In the genomic region with DNA sequence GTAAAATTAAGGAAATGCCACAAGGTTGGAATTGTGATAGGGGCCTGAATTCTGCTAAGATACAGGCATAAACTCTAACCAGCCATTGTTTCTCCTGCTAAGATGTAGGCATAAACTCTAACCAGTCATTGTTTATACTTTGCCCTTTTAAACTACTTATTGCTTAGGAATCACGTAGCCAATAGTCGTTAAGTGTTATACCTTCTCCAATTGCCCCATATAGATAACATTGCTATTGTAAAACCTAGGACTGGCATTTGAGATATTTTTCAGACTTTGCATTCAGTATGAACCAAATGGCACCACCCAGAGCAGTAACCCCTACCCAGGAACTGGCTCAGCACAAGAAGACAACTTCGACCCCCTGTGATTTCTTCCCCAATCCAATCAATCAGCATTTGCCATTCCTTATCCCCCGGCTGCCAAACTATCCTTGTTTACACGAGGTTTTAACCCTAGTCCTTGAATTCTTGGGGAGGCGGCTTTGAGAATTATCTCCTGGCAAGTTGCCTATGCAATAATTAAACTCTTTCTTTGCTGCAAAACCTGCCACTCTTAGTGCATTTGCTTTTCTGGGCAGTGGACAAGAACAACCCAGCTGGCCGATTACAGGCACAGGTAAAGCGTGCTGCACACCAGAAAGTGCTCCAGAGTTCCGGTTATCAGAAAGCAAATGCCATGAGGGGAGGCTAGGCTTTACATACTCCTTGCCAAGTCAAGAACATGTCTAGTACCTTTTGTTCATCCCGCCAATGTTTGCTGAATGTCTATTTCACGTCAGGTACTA, we compare ENCODE assay signal across 21 cellular contexts.
A peak's percentile ranks its signal among the peaks of the same experiment; 100 is the strongest.
DNase-seq lines count a peak whose midpoint lies in the region; ATAC-seq and TF ChIP-seq lines count a peak whose summit lies in the region.
"Had no signal": no experiment of that assay in that cellular context is flagged by ENCODE, and none has a peak within 500 bp of the region (broad histone marks: within the 10 kb centered on the region; RNA-seq: fewer than 3 reads in every experiment).

No MANE protein-coding gene starts in this region.

- POLR2A ChIA-PET in HEK293 (lab: Yijun Ruan, JAX), result no interaction called here

- CTCF ChIA-PET in HEK293 (lab: Yijun Ruan, JAX), result no interaction called here

- H3K4me3 Mint-ChIP-seq in type B pancreatic cell, result no peak overlapping the region
- H3K4me3 Mint-ChIP-seq in activated T-helper 2 cell treated with anti-CD3 and anti-CD28 coated beads, Interferon-gamma antibody, Interleukin-2, Interleukin-4, amounts not matched to agents 10 μg/mL and 5 μg/mL and 100 μg/mL, durations not matched to agents 14 hours and 24 hours and 36 hours (ENCODE audit: low read depth), result no peak overlapping the region
- H3K4me3 Mint-ChIP-seq: CD4-positive, alpha-beta T cell had no signal

- peaks cover 41% of the 10 kb centered on the region for H3K36me3 Mint-ChIP-seq in type B pancreatic cell
- no peaks in the 10 kb centered on the region for H3K36me3 Mint-ChIP-seq in activated T-helper 2 cell treated with anti-CD3 and anti-CD28 coated beads, Interferon-gamma antibody, Interleukin-2, Interleukin-4, amounts not matched to agents 10 μg/mL and 5 μg/mL and 100 μg/mL, durations not matched to agents 14 hours and 24 hours and 36 hours (ENCODE audit: low read depth)

- no peaks in the 10 kb centered on the region for H3K27me3 ChIP-seq in Peyer's patch
- H3K27me3 ChIP-seq: BE2C, SJCRH30 had no signal

- no peak for TF ChIP-seq POLR2A in Peyer's patch (IDR thresholded peaks at IDR 0.05)

- no peak for DNase-seq in Peyer's patch
- DNase-seq in mucosa of descending colon, result peak in 1 of 3 donors; percentile 52
- no peak for DNase-seq in type B pancreatic cell (ENCODE audit: extremely low spot score, unreplicated experiment)
- no peak for DNase-seq in activated T-helper 2 cell treated with anti-CD3 and anti-CD28 coated beads, Interferon-gamma antibody, Interleukin-2, Interleukin-4, amounts not matched to agents 10 μg/mL and 5 μg/mL and 100 μg/mL, durations not matched to agents 14 hours and 24 hours and 36 hours (ENCODE audit: low spot score)
- DNase-seq in DMS53 treated with DMSO at 0.1 percent for 48 hours (lab: John Stamatoyannopoulos, UW; ENCODE audit: unreplicated experiment), result no peak
- DNase-seq in OCI-M2 (lab: John Stamatoyannopoulos, UW; ENCODE audit: unreplicated experiment), result no peak
- DNase-seq: BE2C; CD4-positive, alpha-beta T cell; DND-41; GDM1; GM23248; KBM-7; MV-4-11; NCI-H1436; NCI-H2029 treated with DMSO at 0.1 percent for 48 hours; NCI-H510A; NK-92 treated with Interleukin-12 subunit alpha and Interleukin-12 subunit beta, amount 100 ng/mL, for 24 hours; SJCRH30 had no signal

- H3K4me1 ChIP-seq in HEK293 (ENCODE audit: control insufficient read depth, insufficient read depth, low read length) (peaks cover 3% of the 10 kb centered on the region; the same call in 1 of the 2 replicates), Peyer's patch (peaks cover 0 to 32% (median 1%) of the 10 kb centered on the region in 4 donors), mucosa of descending colon (ENCODE audit: low read depth) (peaks cover 33% of the 10 kb centered on the region)
- H3K4me1 ChIP-seq: BE2C had no signal

- H3K27me3 Mint-ChIP-seq in type B pancreatic cell, result no peaks in the 10 kb centered on the region
- no peaks in the 10 kb centered on the region for H3K27me3 Mint-ChIP-seq in activated T-helper 2 cell treated with anti-CD3 and anti-CD28 coated beads, Interferon-gamma antibody, Interleukin-2, Interleukin-4, amounts not matched to agents 10 μg/mL and 5 μg/mL and 100 μg/mL, durations not matched to agents 14 hours and 24 hours and 36 hours (ENCODE audit: low read depth)
- H3K27me3 Mint-ChIP-seq: CD4-positive, alpha-beta T cell had no signal

- H3K9me3 Mint-ChIP-seq in type B pancreatic cell, result no peaks in the 10 kb centered on the region
- peaks cover 18% of the 10 kb centered on the region for H3K9me3 Mint-ChIP-seq in activated T-helper 2 cell treated with anti-CD3 and anti-CD28 coated beads, Interferon-gamma antibody, Interleukin-2, Interleukin-4, amounts not matched to agents 10 μg/mL and 5 μg/mL and 100 μg/mL, durations not matched to agents 14 hours and 24 hours and 36 hours
- H3K9me3 Mint-ChIP-seq: CD4-positive, alpha-beta T cell had no signal

- H3K27ac ChIP-seq in HEK293 (ENCODE audit: extremely low read depth, low read depth, low read length), result no peak overlapping the region
- peak overlapping the region in 3 of 4 donors; percentile 31 to 86 (median 85) for H3K27ac ChIP-seq in Peyer's patch
- H3K27ac ChIP-seq: GM23248, RWPE1, SJCRH30 had no signal

- peak overlapping the region; percentile 31 for H3K27ac Mint-ChIP-seq in type B pancreatic cell
- no peak overlapping the region for H3K27ac Mint-ChIP-seq in activated T-helper 2 cell treated with anti-CD3 and anti-CD28 coated beads, Interferon-gamma antibody, Interleukin-2, Interleukin-4, amounts not matched to agents 10 μg/mL and 5 μg/mL and 100 μg/mL, durations not matched to agents 14 hours and 24 hours and 36 hours
- H3K27ac Mint-ChIP-seq: CD4-positive, alpha-beta T cell had no signal

- H3K4me1 Mint-ChIP-seq in type B pancreatic cell (ENCODE audit: unreplicated experiment), result no peaks in the 10 kb centered on the region
- no peaks in the 10 kb centered on the region for H3K4me1 Mint-ChIP-seq in activated T-helper 2 cell treated with anti-CD3 and anti-CD28 coated beads, Interferon-gamma antibody, Interleukin-2, Interleukin-4, amounts not matched to agents 10 μg/mL and 5 μg/mL and 100 μg/mL, durations not matched to agents 14 hours and 24 hours and 36 hours (ENCODE audit: low read depth)

- H3K4me3 ChIP-seq in HEK293 (ENCODE audit: low read depth, low read length) (no peak overlapping the region), Peyer's patch (no peak overlapping the region), mucosa of descending colon (no peak overlapping the region)
- H3K4me3 ChIP-seq: GM12878, GM23248, SJCRH30 had no signal

- H3K9me3 ChIP-seq in HEK293 (ENCODE audit: control insufficient read depth, insufficient read depth, low read depth, low read length), result no peaks in the 10 kb centered on the region
- H3K9me3 ChIP-seq in Peyer's patch, result no peaks in the 10 kb centered on the region
- no peaks in the 10 kb centered on the region for H3K9me3 ChIP-seq in mucosa of descending colon
- H3K9me3 ChIP-seq: BE2C, SJCRH30 had no signal

- intact Hi-C loops in mucosa of descending colon (cut with DNase I, micrococcal nuclease), result no loop called here
- intact Hi-C loops in activated T-helper 2 cell treated with anti-CD3 and anti-CD28 coated beads, Interferon-gamma antibody, Interleukin-2, Interleukin-4, amounts not matched to agents 10 μg/mL and 5 μg/mL and 100 μg/mL, durations not matched to agents 14 hours and 24 hours and 36 hours (cut with micrococcal nuclease), result no loop called here

- H3K36me3 ChIP-seq in HEK293 (ENCODE audit: control insufficient read depth in 2 of 2, insufficient read depth in 1 of 2, low read length in 2 of 2) (peaks cover 0 to 7% of the 10 kb centered on the region in 2 experiments; a peak in 1 of 3 replicates), Peyer's patch (no peaks in the 10 kb centered on the region), mucosa of descending colon (ENCODE audit: low read depth) (no peaks in the 10 kb centered on the region)
- H3K36me3 ChIP-seq: BE2C, SJCRH30 had no signal

- TF ChIP-seq CTCF in HEK293 (tag by site-specific recombination; IDR thresholded peaks at IDR 0.05), result no peak
- no peak for TF ChIP-seq CTCF in Peyer's patch (IDR thresholded peaks at IDR 0.05)
- no peak for TF ChIP-seq CTCF in mucosa of descending colon (IDR thresholded peaks at IDR 0.05)
- TF ChIP-seq CTCF in type B pancreatic cell (conservative IDR thresholded peaks at IDR 0.05), result no peak

- peak; percentile 66 for ATAC-seq in mucosa of descending colon
- ATAC-seq: GM12878 had no signal

TF ChIP-seq in HEK293, 187 proteins besides CTCF, POLR2A, EP300 and RAD21:
- TF ChIP-seq FEZF1 (tag by site-specific recombination; IDR thresholded peaks at IDR 0.05) (peak; percentile 38; the same call in 1 of the 2 replicates), KLF8 (tag by site-specific recombination; IDR thresholded peaks at IDR 0.05) (no peak)
TF ChIP-seq in HEK293: peak in this region for 1.
